Comparison of ENCODE assay signal across 1 cellular context in genomic region chr14:73757381-73757780, GRCh38.
TF ChIP-seq lines count a peak whose summit lies in the region.

No MANE protein-coding gene starts in this region.

TF ChIP-seq in K562, 482 proteins besides CTCF, POLR2A, EP300 and RAD21 (continued from another document):
- TF ChIP-seq ZNF398 (CRISPR knock-in tag; IDR thresholded peaks at IDR 0.05), result no peak
- TF ChIP-seq HMGXB4 (CRISPR knock-in tag; IDR thresholded peaks at IDR 0.05), result no peak
- TF ChIP-seq, protein P1, sequence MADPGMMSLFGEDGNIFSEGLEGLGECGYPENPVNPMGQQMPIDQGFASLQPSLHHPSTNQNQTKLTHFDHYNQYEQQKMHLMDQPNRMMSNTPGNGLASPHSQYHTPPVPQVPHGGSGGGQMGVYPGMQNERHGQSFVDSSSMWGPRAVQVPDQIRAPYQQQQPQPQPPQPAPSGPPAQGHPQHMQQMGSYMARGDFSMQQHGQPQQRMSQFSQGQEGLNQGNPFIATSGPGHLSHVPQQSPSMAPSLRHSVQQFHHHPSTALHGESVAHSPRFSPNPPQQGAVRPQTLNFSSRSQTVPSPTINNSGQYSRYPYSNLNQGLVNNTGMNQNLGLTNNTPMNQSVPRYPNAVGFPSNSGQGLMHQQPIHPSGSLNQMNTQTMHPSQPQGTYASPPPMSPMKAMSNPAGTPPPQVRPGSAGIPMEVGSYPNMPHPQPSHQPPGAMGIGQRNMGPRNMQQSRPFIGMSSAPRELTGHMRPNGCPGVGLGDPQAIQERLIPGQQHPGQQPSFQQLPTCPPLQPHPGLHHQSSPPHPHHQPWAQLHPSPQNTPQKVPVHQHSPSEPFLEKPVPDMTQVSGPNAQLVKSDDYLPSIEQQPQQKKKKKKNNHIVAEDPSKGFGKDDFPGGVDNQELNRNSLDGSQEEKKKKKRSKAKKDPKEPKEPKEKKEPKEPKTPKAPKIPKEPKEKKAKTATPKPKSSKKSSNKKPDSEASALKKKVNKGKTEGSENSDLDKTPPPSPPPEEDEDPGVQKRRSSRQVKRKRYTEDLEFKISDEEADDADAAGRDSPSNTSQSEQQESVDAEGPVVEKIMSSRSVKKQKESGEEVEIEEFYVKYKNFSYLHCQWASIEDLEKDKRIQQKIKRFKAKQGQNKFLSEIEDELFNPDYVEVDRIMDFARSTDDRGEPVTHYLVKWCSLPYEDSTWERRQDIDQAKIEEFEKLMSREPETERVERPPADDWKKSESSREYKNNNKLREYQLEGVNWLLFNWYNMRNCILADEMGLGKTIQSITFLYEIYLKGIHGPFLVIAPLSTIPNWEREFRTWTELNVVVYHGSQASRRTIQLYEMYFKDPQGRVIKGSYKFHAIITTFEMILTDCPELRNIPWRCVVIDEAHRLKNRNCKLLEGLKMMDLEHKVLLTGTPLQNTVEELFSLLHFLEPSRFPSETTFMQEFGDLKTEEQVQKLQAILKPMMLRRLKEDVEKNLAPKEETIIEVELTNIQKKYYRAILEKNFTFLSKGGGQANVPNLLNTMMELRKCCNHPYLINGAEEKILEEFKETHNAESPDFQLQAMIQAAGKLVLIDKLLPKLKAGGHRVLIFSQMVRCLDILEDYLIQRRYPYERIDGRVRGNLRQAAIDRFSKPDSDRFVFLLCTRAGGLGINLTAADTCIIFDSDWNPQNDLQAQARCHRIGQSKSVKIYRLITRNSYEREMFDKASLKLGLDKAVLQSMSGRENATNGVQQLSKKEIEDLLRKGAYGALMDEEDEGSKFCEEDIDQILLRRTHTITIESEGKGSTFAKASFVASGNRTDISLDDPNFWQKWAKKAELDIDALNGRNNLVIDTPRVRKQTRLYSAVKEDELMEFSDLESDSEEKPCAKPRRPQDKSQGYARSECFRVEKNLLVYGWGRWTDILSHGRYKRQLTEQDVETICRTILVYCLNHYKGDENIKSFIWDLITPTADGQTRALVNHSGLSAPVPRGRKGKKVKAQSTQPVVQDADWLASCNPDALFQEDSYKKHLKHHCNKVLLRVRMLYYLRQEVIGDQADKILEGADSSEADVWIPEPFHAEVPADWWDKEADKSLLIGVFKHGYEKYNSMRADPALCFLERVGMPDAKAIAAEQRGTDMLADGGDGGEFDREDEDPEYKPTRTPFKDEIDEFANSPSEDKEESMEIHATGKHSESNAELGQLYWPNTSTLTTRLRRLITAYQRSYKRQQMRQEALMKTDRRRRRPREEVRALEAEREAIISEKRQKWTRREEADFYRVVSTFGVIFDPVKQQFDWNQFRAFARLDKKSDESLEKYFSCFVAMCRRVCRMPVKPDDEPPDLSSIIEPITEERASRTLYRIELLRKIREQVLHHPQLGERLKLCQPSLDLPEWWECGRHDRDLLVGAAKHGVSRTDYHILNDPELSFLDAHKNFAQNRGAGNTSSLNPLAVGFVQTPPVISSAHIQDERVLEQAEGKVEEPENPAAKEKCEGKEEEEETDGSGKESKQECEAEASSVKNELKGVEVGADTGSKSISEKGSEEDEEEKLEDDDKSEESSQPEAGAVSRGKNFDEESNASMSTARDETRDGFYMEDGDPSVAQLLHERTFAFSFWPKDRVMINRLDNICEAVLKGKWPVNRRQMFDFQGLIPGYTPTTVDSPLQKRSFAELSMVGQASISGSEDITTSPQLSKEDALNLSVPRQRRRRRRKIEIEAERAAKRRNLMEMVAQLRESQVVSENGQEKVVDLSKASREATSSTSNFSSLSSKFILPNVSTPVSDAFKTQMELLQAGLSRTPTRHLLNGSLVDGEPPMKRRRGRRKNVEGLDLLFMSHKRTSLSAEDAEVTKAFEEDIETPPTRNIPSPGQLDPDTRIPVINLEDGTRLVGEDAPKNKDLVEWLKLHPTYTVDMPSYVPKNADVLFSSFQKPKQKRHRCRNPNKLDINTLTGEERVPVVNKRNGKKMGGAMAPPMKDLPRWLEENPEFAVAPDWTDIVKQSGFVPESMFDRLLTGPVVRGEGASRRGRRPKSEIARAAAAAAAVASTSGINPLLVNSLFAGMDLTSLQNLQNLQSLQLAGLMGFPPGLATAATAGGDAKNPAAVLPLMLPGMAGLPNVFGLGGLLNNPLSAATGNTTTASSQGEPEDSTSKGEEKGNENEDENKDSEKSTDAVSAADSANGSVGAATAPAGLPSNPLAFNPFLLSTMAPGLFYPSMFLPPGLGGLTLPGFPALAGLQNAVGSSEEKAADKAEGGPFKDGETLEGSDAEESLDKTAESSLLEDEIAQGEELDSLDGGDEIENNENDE (IDR thresholded peaks at IDR 0.05; ENCODE audit: low read depth, low read length), result no peak
- TF ChIP-seq, protein P2, sequence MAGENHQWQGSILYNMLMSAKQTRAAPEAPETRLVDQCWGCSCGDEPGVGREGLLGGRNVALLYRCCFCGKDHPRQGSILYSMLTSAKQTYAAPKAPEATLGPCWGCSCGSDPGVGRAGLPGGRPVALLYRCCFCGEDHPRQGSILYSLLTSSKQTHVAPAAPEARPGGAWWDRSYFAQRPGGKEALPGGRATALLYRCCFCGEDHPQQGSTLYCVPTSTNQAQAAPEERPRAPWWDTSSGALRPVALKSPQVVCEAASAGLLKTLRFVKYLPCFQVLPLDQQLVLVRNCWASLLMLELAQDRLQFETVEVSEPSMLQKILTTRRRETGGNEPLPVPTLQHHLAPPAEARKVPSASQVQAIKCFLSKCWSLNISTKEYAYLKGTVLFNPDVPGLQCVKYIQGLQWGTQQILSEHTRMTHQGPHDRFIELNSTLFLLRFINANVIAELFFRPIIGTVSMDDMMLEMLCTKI (IDR thresholded peaks at IDR 0.05; ENCODE audit: partially characterized antibody), result no peak
- no peak for TF ChIP-seq ZNF253 (CRISPR knock-in tag; conservative IDR thresholded peaks at IDR 0.05)
- no peak for TF ChIP-seq ZNF586 (CRISPR knock-in tag; conservative IDR thresholded peaks at IDR 0.05)
- TF ChIP-seq, protein P3, sequence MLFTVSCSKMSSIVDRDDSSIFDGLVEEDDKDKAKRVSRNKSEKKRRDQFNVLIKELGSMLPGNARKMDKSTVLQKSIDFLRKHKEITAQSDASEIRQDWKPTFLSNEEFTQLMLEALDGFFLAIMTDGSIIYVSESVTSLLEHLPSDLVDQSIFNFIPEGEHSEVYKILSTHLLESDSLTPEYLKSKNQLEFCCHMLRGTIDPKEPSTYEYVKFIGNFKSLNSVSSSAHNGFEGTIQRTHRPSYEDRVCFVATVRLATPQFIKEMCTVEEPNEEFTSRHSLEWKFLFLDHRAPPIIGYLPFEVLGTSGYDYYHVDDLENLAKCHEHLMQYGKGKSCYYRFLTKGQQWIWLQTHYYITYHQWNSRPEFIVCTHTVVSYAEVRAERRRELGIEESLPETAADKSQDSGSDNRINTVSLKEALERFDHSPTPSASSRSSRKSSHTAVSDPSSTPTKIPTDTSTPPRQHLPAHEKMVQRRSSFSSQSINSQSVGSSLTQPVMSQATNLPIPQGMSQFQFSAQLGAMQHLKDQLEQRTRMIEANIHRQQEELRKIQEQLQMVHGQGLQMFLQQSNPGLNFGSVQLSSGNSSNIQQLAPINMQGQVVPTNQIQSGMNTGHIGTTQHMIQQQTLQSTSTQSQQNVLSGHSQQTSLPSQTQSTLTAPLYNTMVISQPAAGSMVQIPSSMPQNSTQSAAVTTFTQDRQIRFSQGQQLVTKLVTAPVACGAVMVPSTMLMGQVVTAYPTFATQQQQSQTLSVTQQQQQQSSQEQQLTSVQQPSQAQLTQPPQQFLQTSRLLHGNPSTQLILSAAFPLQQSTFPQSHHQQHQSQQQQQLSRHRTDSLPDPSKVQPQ (CRISPR knock-in tag; IDR thresholded peaks at IDR 0.05; ENCODE audit: borderline replicate concordance), result no peak
- TF ChIP-seq, protein P4, sequence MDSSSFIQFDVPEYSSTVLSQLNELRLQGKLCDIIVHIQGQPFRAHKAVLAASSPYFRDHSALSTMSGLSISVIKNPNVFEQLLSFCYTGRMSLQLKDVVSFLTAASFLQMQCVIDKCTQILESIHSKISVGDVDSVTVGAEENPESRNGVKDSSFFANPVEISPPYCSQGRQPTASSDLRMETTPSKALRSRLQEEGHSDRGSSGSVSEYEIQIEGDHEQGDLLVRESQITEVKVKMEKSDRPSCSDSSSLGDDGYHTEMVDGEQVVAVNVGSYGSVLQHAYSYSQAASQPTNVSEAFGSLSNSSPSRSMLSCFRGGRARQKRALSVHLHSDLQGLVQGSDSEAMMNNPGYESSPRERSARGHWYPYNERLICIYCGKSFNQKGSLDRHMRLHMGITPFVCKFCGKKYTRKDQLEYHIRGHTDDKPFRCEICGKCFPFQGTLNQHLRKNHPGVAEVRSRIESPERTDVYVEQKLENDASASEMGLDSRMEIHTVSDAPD (CRISPR knock-in tag; IDR thresholded peaks at IDR 0.05), result no peak
- TF ChIP-seq KDM1A (IDR thresholded peaks at IDR 0.05), result no peak
